ENCODE assay signal across 15 cellular contexts in genomic region chr16:72442381-72443158, GRCh38.
"Had no signal": no experiment of that assay in that cellular context is flagged by ENCODE, and none has a peak within 500 bp of the region (broad histone marks: within the 10 kb centered on the region; RNA-seq: fewer than 3 reads in every experiment).

No MANE protein-coding gene starts in this region.

- DNase-seq: activated CD4-positive, alpha-beta T cell treated with anti-CD3 and anti-CD28 coated beads, Interleukin-2, amount 50 U/mL, for 1 hour; activated CD8-positive, alpha-beta memory T cell treated with anti-CD3 and anti-CD28 coated beads, Interleukin-2, amount 10 ng/mL, durations not matched to agents 7 days and 5 days; activated naive CD4-positive, alpha-beta T cell treated with anti-CD3 and anti-CD28 coated beads for 36 hours; activated naive CD8-positive, alpha-beta T cell treated with anti-CD3 and anti-CD28 coated beads, Interleukin-2, amount 50 U/mL, for 24 hours; activated T-cell treated with anti-CD3 and anti-CD28 coated beads, Interleukin-2, amount 50 U/mL, for 1 hour; aorta; endodermal cell; hippocampal formation; kidney; left ventricle myocardium superior; mesenchymal stem cell; natural killer cell; stimulated activated naive CD8-positive, alpha-beta T cell treated with anti-CD3 and anti-CD28 coated beads, Interleukin-15, Interleukin-2, amounts not matched to agents 100 U/mL and 50 U/mL, for 24 hours; T-helper 9 cell; trophoblast cell had no signal
